In genomic region chr9:42852133-42852532, GRCh38 we compare ENCODE assay signal across 8 cellular contexts.
A peak's percentile ranks its signal among the peaks of the same experiment; 100 is the strongest.
DNase-seq lines count a peak whose midpoint lies in the region; ATAC-seq and TF ChIP-seq lines count a peak whose summit lies in the region.

No MANE protein-coding gene starts in this region.

- H3K27me3 Mint-ChIP-seq in Calu3 (ENCODE audit: unreplicated experiment): peaks cover 12% of the 10 kb centered on the region

- no peaks in the 10 kb centered on the region for H3K9me3 Mint-ChIP-seq in Calu3 (ENCODE audit: low read depth, unreplicated experiment)

- BruUV-seq in Calu3 (replicated peaks; lab: Mats Ljungman, UMichigan): no TSS peak

- peak overlapping the region; percentile 65 for H3K27ac Mint-ChIP-seq in Calu3 (ENCODE audit: unreplicated experiment)

- H3K4me3 ChIP-seq in foreskin fibroblast (ENCODE audit: low read depth in 1 of 2, low read length in 2 of 2): no peak overlapping the region

- CTCF ChIA-PET in Calu3 (lab: Charles Lee): no interaction called here

- ATAC-seq in HG02610 (IDR thresholded peaks at IDR 0.05; ENCODE audit: unreplicated experiment): peak; percentile 68
- peak; percentile 99 for ATAC-seq in SK-N-SH treated with all-trans-retinoic acid at 6 μM for 48 hours

- DNase-seq in Calu3: peak; percentile 75
- DNase-seq in foreskin fibroblast: peak; percentile 33
- peak; percentile 15 for DNase-seq in occipital lobe (lab: John Stamatoyannopoulos, UW)
- DNase-seq in NCI-H128 (lab: John Stamatoyannopoulos, UW; ENCODE audit: unreplicated experiment): no peak
- DNase-seq in NCI-H2081 treated with DMSO at 0.1 percent for 48 hours (lab: John Stamatoyannopoulos, UW): no peak
- DNase-seq in stimulated activated CD8-positive, alpha-beta memory T cell treated with anti-CD3 and anti-CD28 coated beads, Interleukin-4, amount 100 ng/mL, for 48 hours: no peak

- H3K36me3 Mint-ChIP-seq in Calu3 (ENCODE audit: insufficient read depth, unreplicated experiment): peaks cover 12% of the 10 kb centered on the region

- H3K4me1 Mint-ChIP-seq in Calu3 (ENCODE audit: low read depth, unreplicated experiment): no peaks in the 10 kb centered on the region

- peak overlapping the region; percentile 84 for H3K4me3 Mint-ChIP-seq in Calu3 (ENCODE audit: low read depth, unreplicated experiment)

- intact Hi-C loops in Calu3 (cut with micrococcal nuclease; ENCODE audit: unreplicated experiment): no loop called here

- TF ChIP-seq CTCF in Calu3 (IDR thresholded peaks at IDR 0.05; ENCODE audit: unreplicated experiment) (no peak), foreskin fibroblast (IDR thresholded peaks at IDR 0.05; ENCODE audit: low read depth, low read length) (no peak)

TF ChIP-seq in SK-N-SH treated with all-trans-retinoic acid at 6 μM for 48 hours, 23 proteins besides CTCF, POLR2A, EP300 and RAD21:
- no peak for TF ChIP-seq PPARA (CRISPR knock-in tag; IDR thresholded peaks at IDR 0.05; ENCODE audit: borderline replicate concordance)
- no peak for TF ChIP-seq SNAI2 (CRISPR knock-in tag; IDR thresholded peaks at IDR 0.05)
- TF ChIP-seq, protein P1, sequence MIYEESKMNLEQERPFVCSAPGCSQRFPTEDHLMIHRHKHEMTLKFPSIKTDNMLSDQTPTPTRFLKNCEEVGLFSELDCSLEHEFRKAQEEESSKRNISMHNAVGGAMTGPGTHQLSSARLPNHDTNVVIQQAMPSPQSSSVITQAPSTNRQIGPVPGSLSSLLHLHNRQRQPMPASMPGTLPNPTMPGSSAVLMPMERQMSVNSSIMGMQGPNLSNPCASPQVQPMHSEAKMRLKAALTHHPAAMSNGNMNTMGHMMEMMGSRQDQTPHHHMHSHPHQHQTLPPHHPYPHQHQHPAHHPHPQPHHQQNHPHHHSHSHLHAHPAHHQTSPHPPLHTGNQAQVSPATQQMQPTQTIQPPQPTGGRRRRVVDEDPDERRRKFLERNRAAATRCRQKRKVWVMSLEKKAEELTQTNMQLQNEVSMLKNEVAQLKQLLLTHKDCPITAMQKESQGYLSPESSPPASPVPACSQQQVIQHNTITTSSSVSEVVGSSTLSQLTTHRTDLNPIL (CRISPR knock-in tag; IDR thresholded peaks at IDR 0.05; ENCODE audit: low read depth): no peak
TF ChIP-seq in SK-N-SH treated with all-trans-retinoic acid at 6 μM for 48 hours: peak in this region for 0.

Comparison
In these comparisons a context has a peak if more than half of its experiments do, and no peak if none do; other contexts are left out.
1. DNase-seq: peak in Calu3 (single experiment), foreskin fibroblast (2 of 2) and occipital lobe (single experiment); none in NCI-H128 (single experiment), NCI-H2081 treated with DMSO at 0.1 percent for 48 hours (single experiment) and stimulated activated CD8-positive, alpha-beta memory T cell treated with anti-CD3 and anti-CD28 coated beads, Interleukin-4, amount 100 ng/mL, for 48 hours (single experiment).